ENCODE assay signal across 24 cellular contexts in genomic region chr10:118506835-118507234, GRCh38.
DNase-seq lines count a peak whose midpoint lies in the region; ATAC-seq and TF ChIP-seq lines count a peak whose summit lies in the region.
"Had no signal": no experiment of that assay in that cellular context is flagged by ENCODE, and none has a peak within 500 bp of the region (broad histone marks: within the 10 kb centered on the region; RNA-seq: fewer than 3 reads in every experiment).

No MANE protein-coding gene starts in this region.

- H3K36me3 Mint-ChIP-seq in WTC11 (no peaks in the 10 kb centered on the region), nephron progenitor cell (ENCODE audit: low read depth) (no peaks in the 10 kb centered on the region)
- H3K36me3 Mint-ChIP-seq: CD8-positive, alpha-beta T cell had no signal

- POLR2A ChIA-PET in WTC11 (lab: Charles Lee), result no interaction called here

- no peak overlapping the region for H3K27ac Mint-ChIP-seq in stimulated activated naive CD8-positive, alpha-beta T cell treated with anti-CD3 and anti-CD28 coated beads, Interleukin-15, amount 100 ng/mL, for 72 hours
- H3K27ac Mint-ChIP-seq in WTC11 (no peak overlapping the region), nephron progenitor cell (peak overlapping the region; percentile 47)
- H3K27ac Mint-ChIP-seq: B cell; CD8-positive, alpha-beta T cell; T-helper 17 cell had no signal

- no peak overlapping the region for H3K4me3 Mint-ChIP-seq in stimulated activated naive CD8-positive, alpha-beta T cell treated with anti-CD3 and anti-CD28 coated beads, Interleukin-15, amount 100 ng/mL, for 72 hours
- H3K4me3 Mint-ChIP-seq in WTC11 (no peak overlapping the region), nephron progenitor cell (no peak overlapping the region)
- H3K4me3 Mint-ChIP-seq: B cell; CD8-positive, alpha-beta T cell; T-helper 17 cell had no signal

- TF ChIP-seq CTCF in WTC11 (IDR thresholded peaks at IDR 0.05), result no peak
- TF ChIP-seq CTCF in nephron progenitor cell (IDR thresholded peaks at IDR 0.05), result no peak
- no peak for TF ChIP-seq CTCF in GM10266 (IDR thresholded peaks at IDR 0.05; ENCODE audit: control insufficient read depth, insufficient read depth, low read depth, missing control alignments)

- no peaks in the 10 kb centered on the region for H3K27me3 Mint-ChIP-seq in stimulated activated naive CD8-positive, alpha-beta T cell treated with anti-CD3 and anti-CD28 coated beads, Interleukin-15, amount 100 ng/mL, for 72 hours
- H3K27me3 Mint-ChIP-seq in WTC11 (ENCODE audit: low read depth) (no peaks in the 10 kb centered on the region), nephron progenitor cell (ENCODE audit: low read depth, poor library complexity) (peaks cover 7% of the 10 kb centered on the region)

- H3K9me3 Mint-ChIP-seq in stimulated activated naive CD8-positive, alpha-beta T cell treated with anti-CD3 and anti-CD28 coated beads, Interleukin-15, amount 100 ng/mL, for 72 hours, result no peaks in the 10 kb centered on the region
- H3K9me3 Mint-ChIP-seq in WTC11, result no peaks in the 10 kb centered on the region
- no peaks in the 10 kb centered on the region for H3K9me3 Mint-ChIP-seq in nephron progenitor cell
- H3K9me3 Mint-ChIP-seq: CD8-positive, alpha-beta T cell had no signal

- H3K4me1 Mint-ChIP-seq in stimulated activated naive CD8-positive, alpha-beta T cell treated with anti-CD3 and anti-CD28 coated beads, Interleukin-15, amount 100 ng/mL, for 72 hours, result no peaks in the 10 kb centered on the region
- peaks cover 17% of the 10 kb centered on the region for H3K4me1 Mint-ChIP-seq in WTC11
- H3K4me1 Mint-ChIP-seq in nephron progenitor cell, result no peaks in the 10 kb centered on the region
- H3K4me1 Mint-ChIP-seq: B cell had no signal

- no peak for DNase-seq in stimulated activated naive CD8-positive, alpha-beta T cell treated with anti-CD3 and anti-CD28 coated beads, Interleukin-15, amount 100 ng/mL, for 72 hours
- DNase-seq in stimulated activated naive CD8-positive, alpha-beta T cell treated with anti-CD3 and anti-CD28 coated beads, Interleukin-15, Interleukin-2, amounts not matched to agents 100 U/mL and 50 U/mL, for 24 hours, result no peak
- no peak for DNase-seq in WTC11 (ENCODE audit: low spot score)
- DNase-seq in nephron progenitor cell, result no peak
- no peak for DNase-seq in UCSD-AML1 (lab: John Stamatoyannopoulos, UW; ENCODE audit: unreplicated experiment)
- no peak for DNase-seq in COLO668 (lab: John Stamatoyannopoulos, UW; ENCODE audit: unreplicated experiment)
- DNase-seq in GM10266 (ENCODE audit: extremely low spot score), result no peak
- DNase-seq: CD8-positive, alpha-beta T cell; DMS 273 treated with DMSO at 0.1 percent for 48 hours; DMS79; EL; GF-D8; NCI-H1105 treated with DMSO at 0.1 percent for 48 hours; NCI-H1694; NCI-H2029 treated with DMSO at 0.1 percent for 48 hours; NCI-H2171; NCI-H226; NCI-H510A; SJCRH30; T-helper 17 cell had no signal

- peak; percentile 37 for ATAC-seq in stimulated activated naive CD8-positive, alpha-beta T cell treated with anti-CD3 and anti-CD28 coated beads, Interleukin-15, amount 100 ng/mL, for 72 hours
- no peak for ATAC-seq in stimulated activated naive CD8-positive, alpha-beta T cell treated with anti-CD3 and anti-CD28 coated beads, Interleukin-15, Interleukin-2, amounts not matched to agents 100 U/mL and 50 U/mL, for 24 hours
- ATAC-seq in WTC11, result peak; percentile 67
- ATAC-seq: CD8-positive, alpha-beta T cell; K562; Right ventricle myocardium inferior; SK-N-SH treated with all-trans-retinoic acid at 6 μM for 48 hours; T-helper 17 cell had no signal

- CTCF ChIA-PET in WTC11 (lab: Charles Lee), result no interaction called here

TF ChIP-seq in WTC11, 78 proteins besides CTCF, POLR2A, EP300 and RAD21:
- no peak for TF ChIP-seq ZNF512 (CRISPR knock-in tag; IDR thresholded peaks at IDR 0.05; ENCODE audit: borderline replicate concordance)
- no peak for TF ChIP-seq CREM (CRISPR knock-in tag; IDR thresholded peaks at IDR 0.05)
- TF ChIP-seq NFATC4 (CRISPR knock-in tag; IDR thresholded peaks at IDR 0.05), result no peak
- TF ChIP-seq SP1 (CRISPR knock-in tag; conservative IDR thresholded peaks at IDR 0.05), result no peak
- no peak for TF ChIP-seq ERG (CRISPR knock-in tag; IDR thresholded peaks at IDR 0.05)
- no peak for TF ChIP-seq GABPB1 (CRISPR knock-in tag; IDR thresholded peaks at IDR 0.05)
